10 cellular contexts compared by ENCODE assay signal in genomic region chr13:45466359-45466758, GRCh38. TPM values are rescaled to one million over a fixed set of nuclear protein-coding genes. Genes with fewer than 3 reads are reported as not detected.
A peak's percentile ranks its signal among the peaks of the same experiment; 100 is the strongest.
DNase-seq lines count a peak whose midpoint lies in the region; ATAC-seq, FAIRE-seq and TF ChIP-seq lines count a peak whose summit lies in the region.
"Had no signal": no experiment of that assay in that cellular context is flagged by ENCODE, and none has a peak within 500 bp of the region (broad histone marks: within the 10 kb centered on the region; RNA-seq: fewer than 3 reads in every experiment).

No MANE protein-coding gene starts in this region.

- DNase-seq in GM12864 (ENCODE audit: low read depth): no peak
- DNase-seq in Peyer's patch: no peak
- no peak for DNase-seq in endothelial cell (ENCODE audit: low spot score)
- DNase-seq in progenitor cell of endocrine pancreas (ENCODE audit: low spot score, unreplicated experiment): no peak
- DNase-seq in NCI-H510A (lab: John Stamatoyannopoulos, UW): no peak
- DNase-seq in HTR-8/SVneo (ENCODE audit: insufficient read length, low spot score): no peak
- DNase-seq: effector memory CD4-positive, alpha-beta T cell; NCI-H1694 treated with DMSO at 0.1 percent for 48 hours had no signal

- H3K4me3 Mint-ChIP-seq in endothelial cell (ENCODE audit: unreplicated experiment): peak overlapping the region; percentile 93
- H3K4me3 Mint-ChIP-seq in progenitor cell of endocrine pancreas (ENCODE audit: low read depth): peak overlapping the region; percentile 95

- peaks cover 8% of the 10 kb centered on the region for H3K36me3 Mint-ChIP-seq in endothelial cell (ENCODE audit: low read depth, unreplicated experiment)
- peaks cover 2% of the 10 kb centered on the region for H3K36me3 Mint-ChIP-seq in progenitor cell of endocrine pancreas (ENCODE audit: insufficient read depth)

- no peaks in the 10 kb centered on the region for H3K27me3 ChIP-seq in Peyer's patch

- H3K4me1 ChIP-seq in Peyer's patch: peaks cover 0 to 38% (median 6%) of the 10 kb centered on the region in 4 donors

- peak overlapping the region in 3 of 4 donors; percentile 93 to 97 (median 96) for H3K27ac ChIP-seq in Peyer's patch

- H3K27me3 Mint-ChIP-seq in endothelial cell (ENCODE audit: unreplicated experiment) (peaks cover 6% of the 10 kb centered on the region), progenitor cell of endocrine pancreas (peaks cover 4% of the 10 kb centered on the region)

- no peak for TF ChIP-seq POLR2A in Peyer's patch (IDR thresholded peaks at IDR 0.05)

- no peaks in the 10 kb centered on the region for H3K9me3 ChIP-seq in Peyer's patch

- no peaks in the 10 kb centered on the region for H3K9me3 Mint-ChIP-seq in endothelial cell (ENCODE audit: unreplicated experiment)
- no peaks in the 10 kb centered on the region for H3K9me3 Mint-ChIP-seq in progenitor cell of endocrine pancreas (ENCODE audit: low read depth)

- no peak for ATAC-seq in HG03469 (IDR thresholded peaks at IDR 0.05; ENCODE audit: unreplicated experiment)
- no peak for ATAC-seq in GM21447 (IDR thresholded peaks at IDR 0.05; ENCODE audit: unreplicated experiment)

- H3K36me3 ChIP-seq in Peyer's patch: no peaks in the 10 kb centered on the region

- peak overlapping the region; percentile 96 for H3K4me3 ChIP-seq in GM12864 (ENCODE audit: low read depth, low read length)
- peak overlapping the region in 2 of 4 donors; percentile 94 to 99 for H3K4me3 ChIP-seq in Peyer's patch

- H3K27ac Mint-ChIP-seq in endothelial cell (ENCODE audit: unreplicated experiment) (peak overlapping the region; percentile 85), progenitor cell of endocrine pancreas (no peak overlapping the region)

- peaks cover 22% of the 10 kb centered on the region for H3K4me1 Mint-ChIP-seq in endothelial cell (ENCODE audit: unreplicated experiment)
- H3K4me1 Mint-ChIP-seq in progenitor cell of endocrine pancreas (ENCODE audit: low read depth): peaks cover 22% of the 10 kb centered on the region

- no peak for FAIRE-seq in HTR-8/SVneo (lab: Jason Lieb, UNC)

- no peak for TF ChIP-seq CTCF in GM12864 (IDR thresholded peaks at IDR 0.05; ENCODE audit: low read depth, low read length, missing control alignments)
- TF ChIP-seq CTCF in Peyer's patch (IDR thresholded peaks at IDR 0.05): no peak
- TF ChIP-seq CTCF in endothelial cell (IDR thresholded peaks at IDR 0.05; ENCODE audit: unreplicated experiment): no peak
- TF ChIP-seq CTCF in progenitor cell of endocrine pancreas (IDR thresholded peaks at IDR 0.05; ENCODE audit: unreplicated experiment): no peak

RNA-seq across cellular contexts. Expression of gene COG3, which starts 1.6 kb away (rescaled TPM):
- total RNA-seq in Peyer's patch: 10 to 100 TPM; 48.7 to 84.3 (median 64.0) TPM
- total RNA-seq in endothelial cell (ENCODE audit: unreplicated experiment): 23.1 TPM
- 29.6 and 31.6 TPM in 2 replicates for total RNA-seq in progenitor cell of endocrine pancreas

RNA-seq across cellular contexts. Expression of gene SLC25A30, which starts 48.2 kb away (rescaled TPM):
- total RNA-seq in Peyer's patch (10 to 100 TPM in 1 of 4 donors, 1 to 10 TPM in 3; 5.5 to 16.5 (median 8.8) TPM), endothelial cell (ENCODE audit: unreplicated experiment) (21.9 TPM), progenitor cell of endocrine pancreas (5.7 and 6.8 TPM in 2 replicates)
